In the genomic region with DNA sequence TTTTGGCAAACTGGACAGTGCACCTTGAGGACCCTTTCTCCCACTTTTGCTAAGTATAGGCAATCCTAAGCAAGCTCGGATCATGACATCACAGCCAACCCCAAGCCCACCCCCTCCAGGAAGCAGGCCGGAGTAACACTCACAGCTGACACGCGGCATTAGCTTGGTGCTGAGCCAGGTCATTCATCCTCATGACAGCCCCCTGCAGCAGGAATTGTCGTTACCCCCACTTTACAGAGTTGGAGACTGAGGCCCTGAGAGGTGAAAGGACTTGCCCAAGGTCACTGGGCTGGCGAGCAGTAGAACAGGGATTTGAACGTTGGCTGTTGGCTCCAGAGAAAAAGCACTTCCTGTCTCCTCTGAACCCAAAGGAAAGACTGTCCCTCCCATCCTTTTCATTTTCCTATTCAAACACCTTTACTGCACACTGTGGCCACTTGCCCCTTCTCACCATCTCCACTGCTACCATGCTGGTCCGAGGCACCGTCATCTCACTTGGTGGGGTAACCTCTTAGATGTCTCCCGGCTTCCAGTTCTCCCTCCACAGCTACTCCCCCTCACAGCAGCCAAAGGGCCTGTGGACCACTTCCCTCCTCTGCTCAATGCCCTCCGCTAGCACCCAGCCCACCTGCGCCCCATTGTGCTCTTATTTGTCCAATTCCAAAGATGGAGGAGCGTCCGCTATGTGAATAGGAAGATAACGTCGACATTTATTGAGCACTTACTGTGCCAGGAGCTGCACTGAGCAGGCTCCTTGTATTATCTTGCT, we compare ENCODE assay signal across 32 cellular contexts.
DNase-seq lines count a peak whose midpoint lies in the region; ATAC-seq, FAIRE-seq and TF ChIP-seq lines count a peak whose summit lies in the region.
"Had no signal": no experiment of that assay in that cellular context is flagged by ENCODE, and none has a peak within 500 bp of the region (broad histone marks: within the 10 kb centered on the region; RNA-seq: fewer than 3 reads in every experiment).

No MANE protein-coding gene starts in this region.

- ATAC-seq in HepG2 (no peak), right lobe of liver (no peak), pancreas (no peak), HG02973 (IDR thresholded peaks at IDR 0.05; ENCODE audit: unreplicated experiment) (no peak)
- no peak for ATAC-seq in activated T-helper 17 cell treated with anti-CD3 and anti-CD28 coated beads, Interleukin-2, amount 50 U/mL, for 72 hours (replicated peaks)
- ATAC-seq: left lobe of liver; psoas muscle; stimulated activated naive CD8-positive, alpha-beta T cell treated with anti-CD3 and anti-CD28 coated beads, Interleukin-15, Interleukin-2, amounts not matched to agents 100 U/mL and 50 U/mL, for 24 hours had no signal

- H3K27me3 Mint-ChIP-seq in activated T-helper 17 cell treated with anti-CD3 and anti-CD28 coated beads, Interleukin-2, amount 50 U/mL, for 72 hours: no peaks in the 10 kb centered on the region

- POLR2A ChIA-PET in HepG2 (lab: Yijun Ruan, JAX): no interaction called here

- in situ Hi-C loops in HepG2 (cut with HindIII; ENCODE audit: extremely low pct_ligation_motif_present, low pct_unique_long_range_greater_than_20kb): no loop called here

- H3K4me1 Mint-ChIP-seq in activated T-helper 17 cell treated with anti-CD3 and anti-CD28 coated beads, Interleukin-2, amount 50 U/mL, for 72 hours: peaks cover 44% of the 10 kb centered on the region

- H4K20me1 ChIP-seq in HepG2 (ENCODE audit: insufficient read depth, low read length): no peaks in the 10 kb centered on the region

- no peak for TF ChIP-seq POLR2A in HepG2 (IDR thresholded peaks at IDR 0.05; ENCODE audit: insufficient read depth in 1 of 2, low read depth in 2 of 2, low read length in 2 of 2)
- no peak for TF ChIP-seq POLR2A in right lobe of liver (IDR thresholded peaks at IDR 0.05)

- H3K4me3 ChIP-seq in HepG2 (replicated peaks in 1 of 3; ENCODE audit: insufficient read depth in 1 of 3, low read depth in 2 of 3, low read length in 3 of 3) (no peak overlapping the region), right lobe of liver (no peak overlapping the region), kidney (ENCODE audit: low read length in 2 of 2) (no peak overlapping the region), pancreas (no peak overlapping the region)
- H3K4me3 ChIP-seq: esophagus squamous epithelium, hepatocyte, Peyer's patch, psoas muscle, tibial nerve had no signal

- DNase-seq in HepG2 (ENCODE audit: low spot score): no peak
- no peak for DNase-seq in right lobe of liver
- peak; percentile 35 for DNase-seq in kidney
- DNase-seq in pancreas: no peak
- DNase-seq in cerebellar nuclear complex (lab: John Stamatoyannopoulos, UW): no peak
- DNase-seq in RCC 7860 (ENCODE audit: low spot score): no peak
- DNase-seq: activated T-cell treated with anti-CD3 and anti-CD28 coated beads for 4 hours; anterior cingulate cortex; BE2C; COR-L47; cortex of kidney; DND-41; esophagus squamous epithelium; mesendoderm; NCI-H1105; NCI-H2081; NCI-H2227 treated with DMSO at 0.1 percent for 48 hours; NCI-H526 treated with DMSO at 0.1 percent for 48 hours; nucleus accumbens; Peyer's patch; psoas muscle; SIG-M5; stimulated activated naive CD8-positive, alpha-beta T cell treated with anti-CD3 and anti-CD28 coated beads, Interleukin-15, Interleukin-2, amounts not matched to agents 100 U/mL and 50 U/mL, for 24 hours; SW 1271 had no signal

- peak overlapping the region; percentile 82 for H3K27ac Mint-ChIP-seq in activated T-helper 17 cell treated with anti-CD3 and anti-CD28 coated beads, Interleukin-2, amount 50 U/mL, for 72 hours

- H3K27me3 ChIP-seq in HepG2 (ENCODE audit: control insufficient read depth in 1 of 2, insufficient read depth in 2 of 2, low read length in 2 of 2): peaks cover 10 to 48% of the 10 kb centered on the region in 2 experiments; a peak in 4 of 5 replicates
- no peaks in the 10 kb centered on the region for H3K27me3 ChIP-seq in right lobe of liver
- H3K27me3 ChIP-seq in pancreas: no peaks in the 10 kb centered on the region
- H3K27me3 ChIP-seq: BE2C, hepatocyte, Peyer's patch, tibial nerve had no signal

- intact Hi-C loops in HepG2 (cut with micrococcal nuclease; ENCODE audit: unreplicated experiment) (no loop called here), right lobe of liver (cut with DNase I) (no loop called here), kidney (cut with DNase I) (no loop called here), pancreas (cut with DNase I) (no loop called here)

- no TSS peak for BruUV-seq in HepG2 (replicated peaks; lab: Mats Ljungman, UMichigan)

- no peaks in the 10 kb centered on the region for H3K9me3 Mint-ChIP-seq in activated T-helper 17 cell treated with anti-CD3 and anti-CD28 coated beads, Interleukin-2, amount 50 U/mL, for 72 hours

- peaks cover 89% of the 10 kb centered on the region for H3K36me3 Mint-ChIP-seq in activated T-helper 17 cell treated with anti-CD3 and anti-CD28 coated beads, Interleukin-2, amount 50 U/mL, for 72 hours (ENCODE audit: low read depth)

- CTCF ChIA-PET in HepG2 (lab: Yijun Ruan, JAX; ENCODE audit: low intra/inter-chr PET ratio, low total read pairs): no interaction called here

- H3K27ac ChIP-seq in HepG2 (ENCODE audit: extremely low read length, insufficient read depth, low read length) (no peak overlapping the region), right lobe of liver (no peak overlapping the region), kidney (ENCODE audit: low read depth in 2 of 2, low read length in 2 of 2) (no peak overlapping the region), pancreas (no peak overlapping the region)
- H3K27ac ChIP-seq: esophagus squamous epithelium, hepatocyte, Peyer's patch, psoas muscle, tibial nerve had no signal

- H3K36me3 ChIP-seq in HepG2 (replicated peaks in 1 of 2; ENCODE audit: control insufficient read depth in 1 of 2, insufficient read depth in 2 of 2, low read length in 2 of 2) (no peaks in the 10 kb centered on the region), right lobe of liver (no peaks in the 10 kb centered on the region), kidney (ENCODE audit: control insufficient read depth in 1 of 2, insufficient read depth in 2 of 2, low read length in 2 of 2) (peaks cover 0 to 2% of the 10 kb centered on the region in 2 donors), pancreas (no peaks in the 10 kb centered on the region)
- H3K36me3 ChIP-seq: BE2C, Peyer's patch had no signal

- no peak overlapping the region for H3K9ac ChIP-seq in HepG2 (ENCODE audit: insufficient read depth, low read depth, low read length)
- no peak overlapping the region for H3K9ac ChIP-seq in kidney (ENCODE audit: low read length in 2 of 2)

- no peaks in the 10 kb centered on the region for H3K9me3 ChIP-seq in HepG2 (ENCODE audit: low read length)
- no peaks in the 10 kb centered on the region for H3K9me3 ChIP-seq in right lobe of liver
- H3K9me3 ChIP-seq in kidney (ENCODE audit: control insufficient read depth in 1 of 2, low read length in 2 of 2): no peaks in the 10 kb centered on the region
- no peaks in the 10 kb centered on the region for H3K9me3 ChIP-seq in pancreas
- H3K9me3 ChIP-seq: BE2C, esophagus squamous epithelium, Peyer's patch, psoas muscle, tibial nerve had no signal

- H3K4me1 ChIP-seq in HepG2 (ENCODE audit: insufficient read depth, low read length) (peaks cover 23% of the 10 kb centered on the region), right lobe of liver (no peaks in the 10 kb centered on the region), kidney (ENCODE audit: control insufficient read depth in 1 of 2, insufficient read depth in 1 of 2, low read depth in 1 of 2, low read length in 2 of 2) (peaks cover 4% of the 10 kb centered on the region in 2 donors), pancreas (no peaks in the 10 kb centered on the region)
- H3K4me1 ChIP-seq: BE2C had no signal

- H3K4me2 ChIP-seq in HepG2 (ENCODE audit: low read depth, low read length): no peak overlapping the region
- H3K4me2 ChIP-seq: hepatocyte had no signal

- H3K79me2 ChIP-seq in HepG2 (ENCODE audit: insufficient read depth, low read length): no peaks in the 10 kb centered on the region
- H3K79me2 ChIP-seq: hepatocyte had no signal

- no peak for TF ChIP-seq RAD21 in HepG2 (CRISPR knock-in tag; IDR thresholded peaks at IDR 0.05)

- no peak overlapping the region for H2AFZ ChIP-seq in HepG2 (ENCODE audit: low read length)
- H2AFZ ChIP-seq: hepatocyte had no signal

- WGBS in HepG2 (ENCODE audit: low lambda C conversion rate): 54% methylated on average over 16 of the region's 16 CpGs
- 96% methylated on average over 9 of the region's 16 CpGs for WGBS in right lobe of liver (ENCODE audit: insufficient coverage, low coverage, low lambda C conversion rate, missing lambda C conversion rate)
- WGBS in pancreas, 2 donors: 82 to 88% methylated on average over 16 of the region's 16 CpGs

- no peak for TF ChIP-seq EP300 in HepG2 (IDR thresholded peaks at IDR 0.05; ENCODE audit: low read depth in 2 of 2, low read length in 2 of 2)
- no peak for TF ChIP-seq EP300 in HepG2 (CRISPR knock-in tag; IDR thresholded peaks at IDR 0.05; ENCODE audit: borderline replicate concordance)

- H3K4me3 Mint-ChIP-seq in activated T-helper 17 cell treated with anti-CD3 and anti-CD28 coated beads, Interleukin-2, amount 50 U/mL, for 72 hours: no peak overlapping the region

- FAIRE-seq in HepG2 (lab: Jason Lieb, UNC) (no peak), kidney (lab: Jason Lieb, UNC) (no peak), pancreas (lab: Jason Lieb, UNC) (no peak), RCC 7860 (lab: Jason Lieb, UNC) (no peak)
- FAIRE-seq: frontal cortex, GM19239, H54 had no signal

- no peak for TF ChIP-seq CTCF in HepG2 (CRISPR knock-in tag; IDR thresholded peaks at IDR 0.05)
- TF ChIP-seq CTCF in right lobe of liver (IDR thresholded peaks at IDR 0.05): no peak
- TF ChIP-seq CTCF in kidney (IDR thresholded peaks at IDR 0.05; ENCODE audit: borderline replicate concordance, extremely low read depth, insufficient read depth): no peak
- TF ChIP-seq CTCF in pancreas (IDR thresholded peaks at IDR 0.05): no peak

TF ChIP-seq in HepG2, 621 proteins besides CTCF, POLR2A, EP300 and RAD21 (continues in another document):
- TF ChIP-seq MBD4 (IDR thresholded peaks at IDR 0.05; ENCODE audit: borderline replicate concordance, low read length): no peak
- peak; percentile 35; the same call in 1 of the 2 replicates for TF ChIP-seq ZMYM3 (CRISPR knock-in tag; IDR thresholded peaks at IDR 0.05)
- no peak for TF ChIP-seq ZBTB39 (CRISPR knock-in tag; IDR thresholded peaks at IDR 0.05)
